24 cellular contexts compared by ENCODE assay signal in genomic region chr3:37347941-37348340, GRCh38.
"Had no signal": no experiment of that assay in that cellular context is flagged by ENCODE, and none has a peak within 500 bp of the region (broad histone marks: within the 10 kb centered on the region; RNA-seq: fewer than 3 reads in every experiment).

No MANE protein-coding gene starts in this region.

- DNase-seq: activated CD4-positive, alpha-beta memory T cell treated with anti-CD3 and anti-CD28 coated beads for 36 hours; activated CD4-positive, alpha-beta T cell treated with anti-CD3 and anti-CD28 coated beads for 48 hours; activated CD4-positive, CD25-positive, alpha-beta regulatory T cell; activated gamma-delta T cell; activated naive CD4-positive, alpha-beta T cell treated with anti-CD3 and anti-CD28 coated beads, Interleukin-2, amount 50 U/mL, for 16 hours; activated naive CD8-positive, alpha-beta T cell treated with anti-CD3 and anti-CD28 coated beads, Interleukin-2, amount 50 U/mL, for 24 hours; anterior cingulate cortex; brain microvascular endothelial cell; effector memory CD4-positive, alpha-beta T cell; foreskin keratinocyte; immature natural killer cell; kidney glomerular epithelial cell; left ventricle myocardium inferior; small intestine; stimulated activated CD4-positive, alpha-beta T cell treated with anti-CD3 and anti-CD28 coated beads, Interleukin-2, amount 100 ng/mL, for 24 hours; stimulated activated naive CD8-positive, alpha-beta T cell treated with anti-CD3 and anti-CD28 coated beads, Interleukin-15, amount 100 ng/mL, for 72 hours; T-helper 9 cell; tibial artery had no signal

- H3K27ac Mint-ChIP-seq: activated CD4-positive, alpha-beta memory T cell treated with anti-CD3 and anti-CD28 coated beads for 36 hours; activated naive CD8-positive, alpha-beta T cell treated with anti-CD3 and anti-CD28 coated beads, Interleukin-2, amount 50 U/mL, for 24 hours; natural killer cell treated with Interleukin-12 subunit alpha and Interleukin-12 subunit beta and Interleukin-15 and Interleukin-18, amount 100 ng/mL, for 72 hours; stimulated activated effector memory CD8-positive, alpha-beta T cell treated with anti-CD3 and anti-CD28 coated beads, Interleukin-12 subunit alpha, Interleukin-12 subunit beta, amount 100 ng/mL, for 72 hours; stimulated activated naive CD8-positive, alpha-beta T cell treated with anti-CD3 and anti-CD28 coated beads, Interleukin-15, amount 100 ng/mL, for 72 hours had no signal

- H3K4me1 ChIP-seq: foreskin keratinocyte, tibial artery had no signal

- H3K4me3 ChIP-seq: left ventricle myocardium inferior, tibial artery had no signal

- FAIRE-seq: colon, endothelial cell of umbilical vein, small intestine had no signal

- H3K9me3 Mint-ChIP-seq: activated CD4-positive, alpha-beta memory T cell treated with anti-CD3 and anti-CD28 coated beads for 36 hours; activated naive CD8-positive, alpha-beta T cell treated with anti-CD3 and anti-CD28 coated beads, Interleukin-2, amount 50 U/mL, for 24 hours; central memory CD8-positive, alpha-beta T cell; immature natural killer cell; natural killer cell treated with Interleukin-12 subunit alpha and Interleukin-12 subunit beta and Interleukin-15 and Interleukin-18, amount 100 ng/mL, for 72 hours; stimulated activated effector memory CD8-positive, alpha-beta T cell treated with anti-CD3 and anti-CD28 coated beads, Interleukin-12 subunit alpha, Interleukin-12 subunit beta, amount 100 ng/mL, for 72 hours; stimulated activated naive CD8-positive, alpha-beta T cell treated with anti-CD3 and anti-CD28 coated beads, Interleukin-15, amount 100 ng/mL, for 72 hours had no signal

- H3K9me3 ChIP-seq: left ventricle myocardium inferior, tibial artery had no signal

- H3K4me3 Mint-ChIP-seq: activated CD4-positive, alpha-beta memory T cell treated with anti-CD3 and anti-CD28 coated beads for 36 hours; activated naive CD8-positive, alpha-beta T cell treated with anti-CD3 and anti-CD28 coated beads, Interleukin-2, amount 50 U/mL, for 24 hours; central memory CD8-positive, alpha-beta T cell; immature natural killer cell; natural killer cell treated with Interleukin-12 subunit alpha and Interleukin-12 subunit beta and Interleukin-15 and Interleukin-18, amount 100 ng/mL, for 72 hours; stimulated activated effector memory CD8-positive, alpha-beta T cell treated with anti-CD3 and anti-CD28 coated beads, Interleukin-12 subunit alpha, Interleukin-12 subunit beta, amount 100 ng/mL, for 72 hours; stimulated activated naive CD8-positive, alpha-beta T cell treated with anti-CD3 and anti-CD28 coated beads, Interleukin-15, amount 100 ng/mL, for 72 hours had no signal

- H3K4me1 Mint-ChIP-seq: activated naive CD8-positive, alpha-beta T cell treated with anti-CD3 and anti-CD28 coated beads, Interleukin-2, amount 50 U/mL, for 24 hours; stimulated activated effector memory CD8-positive, alpha-beta T cell treated with anti-CD3 and anti-CD28 coated beads, Interleukin-12 subunit alpha, Interleukin-12 subunit beta, amount 100 ng/mL, for 72 hours; stimulated activated naive CD8-positive, alpha-beta T cell treated with anti-CD3 and anti-CD28 coated beads, Interleukin-15, amount 100 ng/mL, for 72 hours had no signal

- H3K27me3 Mint-ChIP-seq: activated CD4-positive, alpha-beta memory T cell treated with anti-CD3 and anti-CD28 coated beads for 36 hours; activated naive CD8-positive, alpha-beta T cell treated with anti-CD3 and anti-CD28 coated beads, Interleukin-2, amount 50 U/mL, for 24 hours; central memory CD8-positive, alpha-beta T cell; natural killer cell treated with Interleukin-12 subunit alpha and Interleukin-12 subunit beta and Interleukin-15 and Interleukin-18, amount 100 ng/mL, for 72 hours; stimulated activated naive CD8-positive, alpha-beta T cell treated with anti-CD3 and anti-CD28 coated beads, Interleukin-15, amount 100 ng/mL, for 72 hours had no signal

- ATAC-seq: activated naive CD8-positive, alpha-beta T cell treated with anti-CD3 and anti-CD28 coated beads, Interleukin-2, amount 50 U/mL, for 24 hours; foreskin keratinocyte; natural killer cell treated with Interleukin-12 subunit alpha and Interleukin-12 subunit beta and Interleukin-15 and Interleukin-18, amount 100 ng/mL, for 72 hours; sciatic nerve; stimulated activated effector memory CD8-positive, alpha-beta T cell treated with anti-CD3 and anti-CD28 coated beads, Interleukin-12 subunit alpha, Interleukin-12 subunit beta, amount 100 ng/mL, for 72 hours; stimulated activated naive CD8-positive, alpha-beta T cell treated with anti-CD3 and anti-CD28 coated beads, Interleukin-15, amount 100 ng/mL, for 72 hours had no signal

- H3K27me3 ChIP-seq: brain microvascular endothelial cell, foreskin keratinocyte, tibial artery had no signal

- H3K27ac ChIP-seq: brain microvascular endothelial cell, foreskin keratinocyte, left ventricle myocardium inferior, tibial artery had no signal
